In genomic region chr6:169751242-169752073, GRCh38 we compare ENCODE assay signal across 1 cellular context.
TF ChIP-seq lines count a peak whose summit lies in the region.

A gene with protein sequence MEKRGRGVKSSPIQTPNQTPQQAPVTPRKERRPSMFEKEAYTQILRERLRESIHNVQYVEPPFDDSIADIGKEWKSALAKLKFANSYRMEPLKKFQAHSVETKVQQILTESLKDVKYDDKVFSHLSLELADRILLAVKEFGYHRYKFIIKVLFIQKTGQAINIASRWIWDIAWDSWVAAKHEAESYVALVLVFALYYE (minus strand): TSS chr6:169751572. CDS start chr6:169751458, 114 bp downstream.
Gene ERMARD (plus strand): TSS chr6:169751622. CDS start chr6:169751658, 36 bp downstream.

TF ChIP-seq in H1, 55 proteins besides CTCF, POLR2A, EP300 and RAD21:
- no peak for TF ChIP-seq CBX8 (IDR thresholded peaks at IDR 0.05; ENCODE audit: borderline replicate concordance, low read depth, low read length)
- 0 out of 2 replicates have a peak, but pooled peaks have one; percentile 12 for TF ChIP-seq JUND (IDR thresholded peaks at IDR 0.05; ENCODE audit: low read length)
- TF ChIP-seq CBX5 (IDR thresholded peaks at IDR 0.05; ENCODE audit: low read depth, low read length), result no peak
- no peak for TF ChIP-seq SUZ12 (IDR thresholded peaks at IDR 0.05; ENCODE audit: low read length)
- peak; percentile 21; the same call in 1 of the 2 replicates for TF ChIP-seq NRF1 (IDR thresholded peaks at IDR 0.05; ENCODE audit: low read depth, low read length)
- TF ChIP-seq PHF8 (conservative IDR thresholded peaks at IDR 0.05; ENCODE audit: low read depth, low read length), result peak; percentile 96
- no peak for TF ChIP-seq SP1 (IDR thresholded peaks at IDR 0.05; ENCODE audit: low read depth, low read length)
- peak; percentile 86 for TF ChIP-seq CHD2 (IDR thresholded peaks at IDR 0.05; ENCODE audit: low read length)
- TF ChIP-seq EZH2 (IDR thresholded peaks at IDR 0.05; ENCODE audit: low read depth, low read length, severe bottlenecking), result no peak
- no peak for TF ChIP-seq SIX5 (IDR thresholded peaks at IDR 0.05; ENCODE audit: low read depth, low read length)
- TF ChIP-seq KDM5A (IDR thresholded peaks at IDR 0.05; ENCODE audit: low read length), result peak; percentile 77
- peak; percentile 86 for TF ChIP-seq SRF (IDR thresholded peaks at IDR 0.05; ENCODE audit: low read depth, low read length)
- TF ChIP-seq EGR1 (IDR thresholded peaks at IDR 0.05; ENCODE audit: borderline replicate concordance, low read depth, low read length), result peak; percentile 78; the same call in 1 of the 2 replicates
- no peak for TF ChIP-seq NANOG (IDR thresholded peaks at IDR 0.05; ENCODE audit: insufficient read depth, low read depth, low read length, poor library complexity, severe bottlenecking)
- peak; percentile 38 to 95; a peak in 2 of 4 replicates for TF ChIP-seq SIN3A (conservative IDR thresholded peaks at IDR 0.05 in 1 of 2, IDR thresholded peaks at IDR 0.05 in 1 of 2; ENCODE audit: low read depth in 1 of 2, low read length in 2 of 2)
- peak; percentile 31; the same call in 1 of the 2 replicates for TF ChIP-seq RFX5 (IDR thresholded peaks at IDR 0.05; ENCODE audit: borderline replicate concordance, low read depth, low read length)
- TF ChIP-seq MAFK (IDR thresholded peaks at IDR 0.05; ENCODE audit: low read depth, low read length), result no peak
- no peak for TF ChIP-seq USF2 (IDR thresholded peaks at IDR 0.05; ENCODE audit: low read length)
- TF ChIP-seq SIRT6 (IDR thresholded peaks at IDR 0.05; ENCODE audit: low read length), result no peak
- TF ChIP-seq CHD7 (IDR thresholded peaks at IDR 0.05; ENCODE audit: insufficient replicate concordance, low read length), result no peak
- TF ChIP-seq RXRA (IDR thresholded peaks at IDR 0.05; ENCODE audit: insufficient read depth, low read depth, low read length), result no peak
- TF ChIP-seq CREB1 (IDR thresholded peaks at IDR 0.05), result peak; percentile 98
- peak; percentile 88 for TF ChIP-seq TBP (IDR thresholded peaks at IDR 0.05; ENCODE audit: low read depth, low read length)
- TF ChIP-seq RNF2 (IDR thresholded peaks at IDR 0.05; ENCODE audit: borderline replicate concordance, low read depth, low read length, missing control alignments, poor library complexity, severe bottlenecking), result no peak
- TF ChIP-seq KDM4A (IDR thresholded peaks at IDR 0.05; ENCODE audit: low read depth, low read length, severe bottlenecking), result peak; percentile 100
- no peak for TF ChIP-seq TEAD4 (IDR thresholded peaks at IDR 0.05; ENCODE audit: low read depth, low read length)
- peak; percentile 87 for TF ChIP-seq POLR2AphosphoS5 (IDR thresholded peaks at IDR 0.05; ENCODE audit: low read depth, low read length)
- TF ChIP-seq JUN (IDR thresholded peaks at IDR 0.05; ENCODE audit: low read depth, low read length), result no peak
- TF ChIP-seq, protein P1, sequence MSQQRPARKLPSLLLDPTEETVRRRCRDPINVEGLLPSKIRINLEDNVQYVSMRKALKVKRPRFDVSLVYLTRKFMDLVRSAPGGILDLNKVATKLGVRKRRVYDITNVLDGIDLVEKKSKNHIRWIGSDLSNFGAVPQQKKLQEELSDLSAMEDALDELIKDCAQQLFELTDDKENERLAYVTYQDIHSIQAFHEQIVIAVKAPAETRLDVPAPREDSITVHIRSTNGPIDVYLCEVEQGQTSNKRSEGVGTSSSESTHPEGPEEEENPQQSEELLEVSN (IDR thresholded peaks at IDR 0.05), result peak; percentile 77
- TF ChIP-seq TAF1 (IDR thresholded peaks at IDR 0.05; ENCODE audit: low read depth, low read length), result peak; percentile 90
- TF ChIP-seq, protein P2, sequence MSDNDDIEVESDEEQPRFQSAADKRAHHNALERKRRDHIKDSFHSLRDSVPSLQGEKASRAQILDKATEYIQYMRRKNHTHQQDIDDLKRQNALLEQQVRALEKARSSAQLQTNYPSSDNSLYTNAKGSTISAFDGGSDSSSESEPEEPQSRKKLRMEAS (IDR thresholded peaks at IDR 0.05), result peak; percentile 90
- TF ChIP-seq, protein P3, sequence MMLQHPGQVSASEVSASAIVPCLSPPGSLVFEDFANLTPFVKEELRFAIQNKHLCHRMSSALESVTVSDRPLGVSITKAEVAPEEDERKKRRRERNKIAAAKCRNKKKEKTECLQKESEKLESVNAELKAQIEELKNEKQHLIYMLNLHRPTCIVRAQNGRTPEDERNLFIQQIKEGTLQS (IDR thresholded peaks at IDR 0.05; ENCODE audit: insufficient read depth, low read depth, low read length), result peak; percentile 88
- no peak for TF ChIP-seq CTBP2 (IDR thresholded peaks at IDR 0.05; ENCODE audit: borderline replicate concordance, insufficient read depth, insufficient read length, low read length)
- no peak for TF ChIP-seq KDM1A (IDR thresholded peaks at IDR 0.05; ENCODE audit: borderline replicate concordance, low read length)
- no peak for TF ChIP-seq SAP30 (IDR thresholded peaks at IDR 0.05; ENCODE audit: insufficient read depth, insufficient replicate concordance, low read length)
- TF ChIP-seq YY1 (IDR thresholded peaks at IDR 0.05; ENCODE audit: low read depth, low read length), result peak; percentile 83; the same call in 1 of the 2 replicates
- TF ChIP-seq HDAC2 (IDR thresholded peaks at IDR 0.05; ENCODE audit: borderline replicate concordance in 1 of 2, low read depth in 2 of 2, low read length in 2 of 2), result peak in 1 of 2 experiments; percentile 56; a peak in 1 of 4 replicates
- no peak for TF ChIP-seq BCL11A (IDR thresholded peaks at IDR 0.05; ENCODE audit: low read depth in 2 of 2, low read length in 2 of 2)
- no peak for TF ChIP-seq SP2 (IDR thresholded peaks at IDR 0.05; ENCODE audit: low read length)
- peak; percentile 80; the same call in 1 of the 2 replicates for TF ChIP-seq GABPA (IDR thresholded peaks at IDR 0.05; ENCODE audit: borderline replicate concordance, insufficient read depth, low read length)
- TF ChIP-seq SP4 (IDR thresholded peaks at IDR 0.05; ENCODE audit: low read length), result no peak
- TF ChIP-seq RBBP5 (IDR thresholded peaks at IDR 0.05; ENCODE audit: borderline replicate concordance, low read depth, low read length), result no peak; the same call in 1 of the 2 replicates
- no peak for TF ChIP-seq CEBPB (IDR thresholded peaks at IDR 0.05; ENCODE audit: low read depth, low read length)
- TF ChIP-seq HDAC6 (IDR thresholded peaks at IDR 0.05; ENCODE audit: low read depth, low read length), result no peak
- TF ChIP-seq BRCA1 (IDR thresholded peaks at IDR 0.05; ENCODE audit: low read depth, low read length), result peak; percentile 63
- no peak for TF ChIP-seq BACH1 (IDR thresholded peaks at IDR 0.05; ENCODE audit: low read length)
- TF ChIP-seq GTF2F1 (IDR thresholded peaks at IDR 0.05; ENCODE audit: borderline replicate concordance, low read depth, low read length), result peak; percentile 51; the same call in 1 of the 2 replicates
- no peak for TF ChIP-seq FOSL1 (IDR thresholded peaks at IDR 0.05; ENCODE audit: insufficient read depth, low read depth, low read length)
- no peak for TF ChIP-seq ZNF274 (IDR thresholded peaks at IDR 0.05; ENCODE audit: borderline replicate concordance, extremely low read depth, low read length)
- TF ChIP-seq ASH2L (IDR thresholded peaks at IDR 0.05; ENCODE audit: low read length), result peak; percentile 89
- no peak for TF ChIP-seq CHD1 (IDR thresholded peaks at IDR 0.05; ENCODE audit: low read depth, low read length)
- TF ChIP-seq ATF2 (IDR thresholded peaks at IDR 0.05; ENCODE audit: low read length), result no peak
- TF ChIP-seq POU5F1 (IDR thresholded peaks at IDR 0.05; ENCODE audit: low read depth, low read length), result no peak
- TF ChIP-seq TAF7 (optimal IDR thresholded peaks at IDR 0.05; ENCODE audit: borderline replicate concordance, low read depth, low read length), result peak; percentile 84
- TF ChIP-seq TCF12 (IDR thresholded peaks at IDR 0.05; ENCODE audit: low read depth, low read length), result no peak
